ENCODE assay signal across 8 cellular contexts in genomic region chr3:50121416-50122032, GRCh38. TPM values are rescaled to one million over a fixed set of nuclear protein-coding genes. Genes with fewer than 3 reads are reported as not detected.
DNase-seq lines count a peak whose midpoint lies in the region; ATAC-seq and TF ChIP-seq lines count a peak whose summit lies in the region.

No MANE protein-coding gene starts in this region.

- H3K9ac ChIP-seq in OCI-LY1 (ENCODE audit: low read length) = no peak overlapping the region

- peak; percentile 70 for ATAC-seq in HG03342 (IDR thresholded peaks at IDR 0.05; ENCODE audit: unreplicated experiment)
- ATAC-seq in stimulated activated naive CD8-positive, alpha-beta T cell treated with anti-CD3 and anti-CD28 coated beads, Interleukin-15, amount 100 ng/mL, for 72 hours = peak; percentile 84

- H2AFZ ChIP-seq in OCI-LY1 (ENCODE audit: low read length) = no peak overlapping the region

- H3K27me3 Mint-ChIP-seq in neural crest cell (ENCODE audit: low read depth) = peaks cover 2% of the 10 kb centered on the region
- no peaks in the 10 kb centered on the region for H3K27me3 Mint-ChIP-seq in stimulated activated naive CD8-positive, alpha-beta T cell treated with anti-CD3 and anti-CD28 coated beads, Interleukin-15, amount 100 ng/mL, for 72 hours

- peaks cover 10% of the 10 kb centered on the region for H3K36me3 Mint-ChIP-seq in neural crest cell (ENCODE audit: low read depth)

- no peaks in the 10 kb centered on the region for H3F3A ChIP-seq in OCI-LY1 (ENCODE audit: insufficient read depth, low read length)

- no peaks in the 10 kb centered on the region for H3K9me3 ChIP-seq in OCI-LY1 (ENCODE audit: low read length)

- H3K9me2 ChIP-seq in OCI-LY1 (ENCODE audit: low read depth, low read length) = no peaks in the 10 kb centered on the region

- peaks cover 56% of the 10 kb centered on the region for H3K36me3 ChIP-seq in OCI-LY1 (ENCODE audit: insufficient read depth, low read length)

- DNase-seq in NCI-H1417 (lab: John Stamatoyannopoulos, UW) (peak; percentile 9 to 76 (median 43)), NCI-H1417 treated with DMSO at 0.1 percent for 48 hours (lab: John Stamatoyannopoulos, UW) (no peak), activated T-cell treated with anti-CD3 and anti-CD28 coated beads for 4 hours (peak; percentile 56), fibroblast of gingiva (ENCODE audit: low read depth) (peak; percentile 72), neural crest cell (ENCODE audit: low read depth, low spot score) (peak; percentile 74)
- DNase-seq in stimulated activated naive CD8-positive, alpha-beta T cell treated with anti-CD3 and anti-CD28 coated beads, Interleukin-15, amount 100 ng/mL, for 72 hours = peak; percentile 66

- H4K20me1 ChIP-seq in OCI-LY1 (ENCODE audit: insufficient read depth, low read length) = no peaks in the 10 kb centered on the region

- no peaks in the 10 kb centered on the region for H3K27me3 ChIP-seq in OCI-LY1 (ENCODE audit: insufficient read depth, low read length)

- no peak overlapping the region for H3K27ac Mint-ChIP-seq in neural crest cell (ENCODE audit: unreplicated experiment)
- H3K27ac Mint-ChIP-seq in stimulated activated naive CD8-positive, alpha-beta T cell treated with anti-CD3 and anti-CD28 coated beads, Interleukin-15, amount 100 ng/mL, for 72 hours = peak overlapping the region in 1 of 2 donors; percentile 12

- peak; percentile 90 for TF ChIP-seq CTCF in OCI-LY1 (IDR thresholded peaks at IDR 0.05; ENCODE audit: low read length)
- TF ChIP-seq CTCF in neural crest cell (conservative IDR thresholded peaks at IDR 0.05) = peak; percentile 94

- H3K4me1 ChIP-seq in OCI-LY1 (ENCODE audit: insufficient read depth, low read length, severe bottlenecking) = no peaks in the 10 kb centered on the region

- no peak overlapping the region for H3K4me3 ChIP-seq in OCI-LY1 (ENCODE audit: low read depth, low read length, poor library complexity, severe bottlenecking)

- H3K4me2 ChIP-seq in OCI-LY1 (ENCODE audit: low read length) = no peak overlapping the region

- H3K27ac ChIP-seq in OCI-LY1 (ENCODE audit: low read depth, low read length, poor library complexity, severe bottlenecking) = no peak overlapping the region

- peak overlapping the region; percentile 72 for H3K4me3 Mint-ChIP-seq in neural crest cell
- H3K4me3 Mint-ChIP-seq in stimulated activated naive CD8-positive, alpha-beta T cell treated with anti-CD3 and anti-CD28 coated beads, Interleukin-15, amount 100 ng/mL, for 72 hours = no peak overlapping the region

- H3K4me1 Mint-ChIP-seq in neural crest cell = peaks cover 8% of the 10 kb centered on the region
- H3K4me1 Mint-ChIP-seq in stimulated activated naive CD8-positive, alpha-beta T cell treated with anti-CD3 and anti-CD28 coated beads, Interleukin-15, amount 100 ng/mL, for 72 hours = no peaks in the 10 kb centered on the region

- H3K79me2 ChIP-seq in OCI-LY1 (ENCODE audit: insufficient read depth, low read length) = no peaks in the 10 kb centered on the region

- H3K9me3 Mint-ChIP-seq in neural crest cell = no peaks in the 10 kb centered on the region
- no peaks in the 10 kb centered on the region for H3K9me3 Mint-ChIP-seq in stimulated activated naive CD8-positive, alpha-beta T cell treated with anti-CD3 and anti-CD28 coated beads, Interleukin-15, amount 100 ng/mL, for 72 hours

RNA-seq across cellular contexts. Expression of gene RBM5, which starts 32.8 kb away (rescaled TPM):
- total RNA-seq in neural crest cell = 193 and 213 TPM in 2 replicates

RNA-seq across cellular contexts. Expression of gene SEMA3F, which starts 33.6 kb away (rescaled TPM):
- 4.2 and 5.8 TPM in 2 replicates for total RNA-seq in neural crest cell
